8 cellular contexts compared by ENCODE assay signal in the genomic region with DNA sequence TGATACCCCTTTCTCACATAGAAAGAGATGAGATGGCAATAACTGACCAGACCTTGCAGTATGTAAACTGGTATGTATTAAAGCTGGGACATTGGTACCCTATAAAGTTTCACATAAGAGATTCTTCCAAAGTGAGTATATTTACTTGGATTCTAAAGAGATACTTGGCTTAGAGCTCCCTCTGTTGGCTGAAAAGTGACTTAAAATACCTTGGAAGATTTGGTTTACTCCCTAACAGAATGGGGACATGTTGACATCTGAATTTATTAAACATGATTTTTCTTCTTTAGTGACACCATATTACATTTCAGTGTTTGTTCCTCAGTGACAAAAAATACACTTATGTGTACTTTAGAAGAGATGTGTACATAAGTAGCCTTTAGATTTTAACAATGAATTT. TPM values are rescaled to one million over a fixed set of nuclear protein-coding genes. Genes with fewer than 3 reads are reported as not detected.
DNase-seq lines count a peak whose midpoint lies in the region; ATAC-seq, FAIRE-seq and TF ChIP-seq lines count a peak whose summit lies in the region.

No MANE protein-coding gene starts in this region.

- no peak for TF ChIP-seq EP300 in gastroesophageal sphincter (IDR thresholded peaks at IDR 0.05)

- peak; percentile 92 for FAIRE-seq in TTC549 (lab: Jason Lieb, UNC)

- H3K27me3 ChIP-seq in gastroesophageal sphincter: no peaks in the 10 kb centered on the region

- H3K36me3 Mint-ChIP-seq in activated naive CD8-positive, alpha-beta T cell treated with anti-CD3 and anti-CD28 coated beads for 36 hours: no peaks in the 10 kb centered on the region

- peak; percentile 53 for DNase-seq in ACHN
- peak; percentile 21 for DNase-seq in GM04503 (ENCODE audit: low read depth)
- DNase-seq in NCI-H146 treated with DMSO at 0.1 percent for 48 hours (lab: John Stamatoyannopoulos, UW; ENCODE audit: unreplicated experiment): peak; percentile 25
- peak; percentile 10 for DNase-seq in skeletal muscle cell (ENCODE audit: low read depth)
- DNase-seq in activated naive CD8-positive, alpha-beta T cell treated with anti-CD3 and anti-CD28 coated beads for 36 hours: no peak

- no peaks in the 10 kb centered on the region for H3K9me3 Mint-ChIP-seq in activated naive CD8-positive, alpha-beta T cell treated with anti-CD3 and anti-CD28 coated beads for 36 hours

- H3K4me3 ChIP-seq in gastroesophageal sphincter: no peak overlapping the region
- H3K4me3 ChIP-seq in skeletal muscle cell (ENCODE audit: low read depth, low read length): no peak overlapping the region

- TF ChIP-seq POLR2A in gastroesophageal sphincter (IDR thresholded peaks at IDR 0.05): no peak

- no peaks in the 10 kb centered on the region for H3K4me1 Mint-ChIP-seq in activated naive CD8-positive, alpha-beta T cell treated with anti-CD3 and anti-CD28 coated beads for 36 hours

- no peaks in the 10 kb centered on the region for H3K36me3 ChIP-seq in gastroesophageal sphincter

- no peaks in the 10 kb centered on the region for H3K4me1 ChIP-seq in gastroesophageal sphincter

- TF ChIP-seq CTCF in gastroesophageal sphincter (IDR thresholded peaks at IDR 0.05): peak; percentile 28 to 58 (median 44)

- no peak overlapping the region for H3K27ac Mint-ChIP-seq in activated naive CD8-positive, alpha-beta T cell treated with anti-CD3 and anti-CD28 coated beads for 36 hours

- no peaks in the 10 kb centered on the region for H3K27me3 Mint-ChIP-seq in activated naive CD8-positive, alpha-beta T cell treated with anti-CD3 and anti-CD28 coated beads for 36 hours

- in situ Hi-C loops in ACHN (cut with HindIII; ENCODE audit: low pct_ligation_motif_present, low pct_unique_long_range_greater_than_20kb, low sequenced_read_pairs): no loop called here

- no peak overlapping the region for H3K4me3 Mint-ChIP-seq in activated naive CD8-positive, alpha-beta T cell treated with anti-CD3 and anti-CD28 coated beads for 36 hours

- H3K27ac ChIP-seq in gastroesophageal sphincter: no peak overlapping the region

- ATAC-seq in gastroesophageal sphincter: no peak
- ATAC-seq in HG03196 (IDR thresholded peaks at IDR 0.05; ENCODE audit: unreplicated experiment): no peak

- no peaks in the 10 kb centered on the region for H3K9me3 ChIP-seq in gastroesophageal sphincter

RNA-seq across cellular contexts. Expression of gene RGN, which starts 47.9 kb away (rescaled TPM):
- 10 to 100 TPM in 3 of 4 donors, 1 to 10 TPM in 1; 2.6 to 22.1 (median 11.8) TPM for total RNA-seq in gastroesophageal sphincter
- total RNA-seq in activated naive CD8-positive, alpha-beta T cell treated with anti-CD3 and anti-CD28 coated beads for 36 hours: not detected
